ENCODE assay signal across 8 cellular contexts in genomic region chrX:123859828-123860505, GRCh38. TPM values are rescaled to one million over a fixed set of nuclear protein-coding genes. Genes with fewer than 3 reads are reported as not detected.
A peak's percentile ranks its signal among the peaks of the same experiment; 100 is the strongest.
DNase-seq lines count a peak whose midpoint lies in the region; ATAC-seq and TF ChIP-seq lines count a peak whose summit lies in the region.

Gene XIAP (plus strand): TSS chrX:123860053. CDS start chrX:123885663, 25,610 bp downstream.

- peak within 1 kb of the TSS; percentile 91 for H3K27ac ChIP-seq in HUES6 (ENCODE audit: low read depth, low read length)

- H3K9me3 ChIP-seq in HUES6 (ENCODE audit: control insufficient read depth, insufficient read depth, low read depth, low read length), result no peaks in the 10 kb centered on the region; the same call in 1 of the 2 replicates

- H3K27ac Mint-ChIP-seq in activated T-helper 17 cell treated with anti-CD3 and anti-CD28 coated beads, Interleukin-2, amount 50 U/mL, for 72 hours, result peak within 1 kb of the TSS; percentile 86
- H3K27ac Mint-ChIP-seq in natural killer cell, result peak within 1 kb of the TSS; percentile 95

- peak; percentile 84 for DNase-seq in DMS153 (lab: John Stamatoyannopoulos, UW)
- DNase-seq in RPMI8226, result peak; percentile 85
- peak; percentile 86 for DNase-seq in fibroblast of mammary gland (ENCODE audit: low read depth)
- peak; percentile 72 for DNase-seq in natural killer cell
- DNase-seq in stimulated activated naive CD8-positive, alpha-beta T cell treated with anti-CD3 and anti-CD28 coated beads, Interleukin-15, Interleukin-2, amounts not matched to agents 100 U/mL and 50 U/mL, for 24 hours, result peak; percentile 72

- peak; percentile 76 for ATAC-seq in GM21423 (IDR thresholded peaks at IDR 0.05; ENCODE audit: unreplicated experiment)
- peak; percentile 89 for ATAC-seq in activated T-helper 17 cell treated with anti-CD3 and anti-CD28 coated beads, Interleukin-2, amount 50 U/mL, for 72 hours (replicated peaks)
- ATAC-seq in natural killer cell, result peak; percentile 83 to 95 (median 89)
- ATAC-seq in stimulated activated naive CD8-positive, alpha-beta T cell treated with anti-CD3 and anti-CD28 coated beads, Interleukin-15, Interleukin-2, amounts not matched to agents 100 U/mL and 50 U/mL, for 24 hours, result peak; percentile 85

- intact Hi-C loops in natural killer cell (cut with micrococcal nuclease), result loop anchor here (1.0 to 2.0 kb wide), 2 partner anchors 19 to 100 kb away; no protein-coding TSS in a partner anchor

- no peaks in the 10 kb centered on the region for H3K9me3 Mint-ChIP-seq in activated T-helper 17 cell treated with anti-CD3 and anti-CD28 coated beads, Interleukin-2, amount 50 U/mL, for 72 hours
- no peaks in the 10 kb centered on the region for H3K9me3 Mint-ChIP-seq in natural killer cell

- peak within 1 kb of the TSS; percentile 89 for H3K4me3 Mint-ChIP-seq in activated T-helper 17 cell treated with anti-CD3 and anti-CD28 coated beads, Interleukin-2, amount 50 U/mL, for 72 hours
- peak within 1 kb of the TSS; percentile 93 for H3K4me3 Mint-ChIP-seq in natural killer cell

- peak within 1 kb of the TSS; percentile 88 for H3K9ac ChIP-seq in HUES6 (ENCODE audit: low read length)

- peaks cover 6% of the 10 kb centered on the region; the same call in 1 of the 2 replicates for H3K36me3 ChIP-seq in HUES6 (ENCODE audit: control insufficient read depth, insufficient read depth, low read length)

- peaks cover 6% of the 10 kb centered on the region for H3K4me1 Mint-ChIP-seq in activated T-helper 17 cell treated with anti-CD3 and anti-CD28 coated beads, Interleukin-2, amount 50 U/mL, for 72 hours
- H3K4me1 Mint-ChIP-seq in natural killer cell, result peaks cover 22 to 23% of the 10 kb centered on the region in 2 donors

- H3K4me1 ChIP-seq in HUES6 (ENCODE audit: control insufficient read depth, insufficient read depth, low read length), result peaks cover 8% of the 10 kb centered on the region

- no peak for TF ChIP-seq CTCF in fibroblast of mammary gland (conservative IDR thresholded peaks at IDR 0.05; ENCODE audit: control insufficient read depth, insufficient read depth, low read depth, low read length)
- no peak for TF ChIP-seq CTCF in natural killer cell (IDR thresholded peaks at IDR 0.05)

- H3K27me3 ChIP-seq in HUES6 (ENCODE audit: control insufficient read depth, insufficient read depth, low read length), result no peaks in the 10 kb centered on the region

- peak within 1 kb of the TSS; percentile 86 for H3K4me3 ChIP-seq in HUES6 (ENCODE audit: low read depth, low read length)
- H3K4me3 ChIP-seq in fibroblast of mammary gland (ENCODE audit: control insufficient read depth, low read depth, low read length), result peak within 1 kb of the TSS; percentile 70

- no peaks in the 10 kb centered on the region for H3K27me3 Mint-ChIP-seq in activated T-helper 17 cell treated with anti-CD3 and anti-CD28 coated beads, Interleukin-2, amount 50 U/mL, for 72 hours
- no peaks in the 10 kb centered on the region for H3K27me3 Mint-ChIP-seq in natural killer cell (ENCODE audit: low read depth in 2 of 2)

- H3K36me3 Mint-ChIP-seq in activated T-helper 17 cell treated with anti-CD3 and anti-CD28 coated beads, Interleukin-2, amount 50 U/mL, for 72 hours (ENCODE audit: low read depth), result peaks cover 13% of the 10 kb centered on the region
- no peaks in the 10 kb centered on the region for H3K36me3 Mint-ChIP-seq in natural killer cell

RNA-seq across cellular contexts. Expression of gene XIAP, which starts in this region (rescaled TPM):
- 10 to 100 TPM; 27.0 to 33.4 TPM for total RNA-seq in activated T-helper 17 cell treated with anti-CD3 and anti-CD28 coated beads, Interleukin-2, amount 50 U/mL, for 72 hours
- 10 to 100 TPM; 32.2 to 44.9 (median 40.2) TPM for total RNA-seq in natural killer cell

Comparison
In these comparisons a context has a peak if more than half of its experiments do, and no peak if none do; other contexts are left out.
1. Peak in every context shown above with its lines: DNase-seq, ATAC-seq, H3K4me3 ChIP-seq and H3K27ac ChIP-seq.